17 cellular contexts compared by ENCODE assay signal in the genomic region with DNA sequence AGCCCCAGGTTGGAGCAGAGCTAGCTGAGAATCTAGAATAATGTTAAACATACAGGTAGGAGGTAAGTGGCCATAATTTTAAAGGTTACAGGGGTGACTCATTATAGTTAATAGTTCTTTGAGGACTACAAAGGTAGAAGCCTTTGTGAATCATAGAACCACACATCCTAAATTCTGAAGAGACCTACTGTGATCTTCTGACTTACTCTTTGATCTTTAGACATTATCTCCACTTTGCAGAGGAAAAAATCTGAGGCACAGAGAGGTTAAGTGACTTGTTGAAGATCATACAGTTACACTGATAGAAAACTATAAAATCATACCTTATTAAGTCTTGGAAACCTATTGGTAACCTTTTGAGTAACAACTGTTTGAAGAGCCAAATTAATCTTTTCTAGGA.
DNase-seq lines count a peak whose midpoint lies in the region; ATAC-seq and TF ChIP-seq lines count a peak whose summit lies in the region.
"Had no signal": no experiment of that assay in that cellular context is flagged by ENCODE, and none has a peak within 500 bp of the region (broad histone marks: within the 10 kb centered on the region; RNA-seq: fewer than 3 reads in every experiment).

No MANE protein-coding gene starts in this region.

- H3K27ac Mint-ChIP-seq in natural killer cell treated with Interleukin-12 subunit alpha and Interleukin-12 subunit beta and Interleukin-15 and Interleukin-18, amount 100 ng/mL, for 72 hours: no peak overlapping the region
- H3K27ac Mint-ChIP-seq: CD4-positive, alpha-beta T cell had no signal

- H3K36me3 ChIP-seq in HCT116 (ENCODE audit: control insufficient read depth in 1 of 2, insufficient read depth in 2 of 2, low read length in 2 of 2) (no peaks in the 10 kb centered on the region), SU-DHL-6 (ENCODE audit: low read length) (no peaks in the 10 kb centered on the region; the same call in 1 of the 2 replicates)

- peak overlapping the region; percentile 47 for H2AFZ ChIP-seq in HCT116 (ENCODE audit: low read depth, low read length, poor library complexity, severe bottlenecking)
- peak overlapping the region; percentile 70 for H2AFZ ChIP-seq in SU-DHL-6 (ENCODE audit: low read depth, low read length, severe bottlenecking)

- POLR2A ChIA-PET in HCT116 (lab: Charles Lee): no interaction called here

- H3K79me2 ChIP-seq in HCT116 (ENCODE audit: insufficient read depth, low read length) (no peaks in the 10 kb centered on the region), SU-DHL-6 (ENCODE audit: insufficient read depth, low read length) (no peaks in the 10 kb centered on the region)

- H4K20me1 ChIP-seq in HCT116 (ENCODE audit: insufficient read depth) (no peaks in the 10 kb centered on the region), SU-DHL-6 (ENCODE audit: low read depth, low read length) (no peaks in the 10 kb centered on the region)

- H3K4me1 ChIP-seq in HCT116 (ENCODE audit: control insufficient read depth in 1 of 2, insufficient read depth in 2 of 2, low read length in 2 of 2): peaks cover 12 to 51% of the 10 kb centered on the region in 2 experiments
- H3K4me1 ChIP-seq: A549, Caco-2 had no signal

- peak; percentile 16 for DNase-seq in DMS53 (lab: John Stamatoyannopoulos, UW)
- DNase-seq in DMS53 treated with DMSO at 0.1 percent for 48 hours (lab: John Stamatoyannopoulos, UW; ENCODE audit: unreplicated experiment): no peak
- DNase-seq in HCT116 (ENCODE audit: low read depth, low spot score): peak; percentile 86
- DNase-seq in NCI-H748 (lab: John Stamatoyannopoulos, UW; ENCODE audit: unreplicated experiment): peak; percentile 66
- DNase-seq in natural killer cell treated with Interleukin-12 subunit alpha and Interleukin-12 subunit beta and Interleukin-15 and Interleukin-18, amount 100 ng/mL, for 72 hours (ENCODE audit: low spot score): no peak
- DNase-seq: AML-193; Caco-2; CD4-positive, alpha-beta T cell; GF-D8; GOT3; H7 had no signal

- no peaks in the 10 kb centered on the region for H3K36me3 Mint-ChIP-seq in natural killer cell treated with Interleukin-12 subunit alpha and Interleukin-12 subunit beta and Interleukin-15 and Interleukin-18, amount 100 ng/mL, for 72 hours

- no peaks in the 10 kb centered on the region for H3K9me3 ChIP-seq in HCT116 (ENCODE audit: control insufficient read depth in 1 of 2, insufficient read depth in 1 of 2, low read depth in 1 of 2, low read length in 2 of 2)
- no peaks in the 10 kb centered on the region for H3K9me3 ChIP-seq in SU-DHL-6 (ENCODE audit: insufficient read depth, low read length)
- H3K9me3 ChIP-seq: A549, Caco-2 had no signal

- H3F3A ChIP-seq in SU-DHL-6 (ENCODE audit: insufficient read depth): no peaks in the 10 kb centered on the region

- RAD21 ChIA-PET in HCT116 (lab: Charles Lee; ENCODE audit: low non-redundant PET in 1 of 2, low total read pairs in 2 of 2, uncharacterized antibody in 2 of 2, unreplicated experiment in 2 of 2): no interaction called here

- no peaks in the 10 kb centered on the region for H3K4me1 Mint-ChIP-seq in natural killer cell treated with Interleukin-12 subunit alpha and Interleukin-12 subunit beta and Interleukin-15 and Interleukin-18, amount 100 ng/mL, for 72 hours (ENCODE audit: low read depth in 2 of 2)

- H3K9me3 Mint-ChIP-seq in natural killer cell treated with Interleukin-12 subunit alpha and Interleukin-12 subunit beta and Interleukin-15 and Interleukin-18, amount 100 ng/mL, for 72 hours: peaks cover 7% of the 10 kb centered on the region

- TF ChIP-seq CTCF in HCT116 (IDR thresholded peaks at IDR 0.05 in 2 of 3, conservative IDR thresholded peaks at IDR 0.05 in 1 of 3; ENCODE audit: borderline replicate concordance in 1 of 3, insufficient read depth in 1 of 3, low read depth in 2 of 3, low read length in 2 of 3) (no peak), SU-DHL-6 (IDR thresholded peaks at IDR 0.05; ENCODE audit: insufficient read depth, low read length, poor library complexity, severe bottlenecking) (no peak)

- H3K27ac ChIP-seq in HCT116 (ENCODE audit: low read depth, low read length) (peak overlapping the region; percentile 75), SU-DHL-6 (ENCODE audit: low read depth, low read length) (peak overlapping the region; percentile 73)
- H3K27ac ChIP-seq: 22Rv1, A549, C4-2B had no signal

- no peaks in the 10 kb centered on the region for H3K27me3 Mint-ChIP-seq in natural killer cell treated with Interleukin-12 subunit alpha and Interleukin-12 subunit beta and Interleukin-15 and Interleukin-18, amount 100 ng/mL, for 72 hours
- H3K27me3 Mint-ChIP-seq: CD4-positive, alpha-beta T cell had no signal

- no peak overlapping the region for H3K9ac ChIP-seq in HCT116 (ENCODE audit: low read length)
- no peak overlapping the region for H3K9ac ChIP-seq in SU-DHL-6 (ENCODE audit: low read length)

- peak overlapping the region; percentile 54 for H3K4me2 ChIP-seq in HCT116 (ENCODE audit: low read length)
- no peak overlapping the region for H3K4me2 ChIP-seq in SU-DHL-6 (ENCODE audit: low read depth, low read length, poor library complexity, severe bottlenecking)
- H3K4me2 ChIP-seq: A549 had no signal

- H3K4me3 ChIP-seq in HCT116 (replicated peaks in 1 of 2; ENCODE audit: low read depth in 1 of 2, low read length in 2 of 2) (peak overlapping the region in 1 of 2 experiments; percentile 13; a peak in 1 of 4 replicates), SU-DHL-6 (ENCODE audit: insufficient read depth, low read length, poor library complexity, severe bottlenecking) (no peak overlapping the region)
- H3K4me3 ChIP-seq: A549 had no signal

- TF ChIP-seq POLR2A in HCT116 (IDR thresholded peaks at IDR 0.05; ENCODE audit: borderline replicate concordance, extremely low read depth, insufficient read depth, insufficient read length): no peak

- no TSS peak for BruUV-seq in HCT116 (replicated peaks; lab: Mats Ljungman, UMichigan)

- intact Hi-C loops in HCT116 (cut with micrococcal nuclease): no loop called here

- no peak overlapping the region for H3K4me3 Mint-ChIP-seq in natural killer cell treated with Interleukin-12 subunit alpha and Interleukin-12 subunit beta and Interleukin-15 and Interleukin-18, amount 100 ng/mL, for 72 hours
- H3K4me3 Mint-ChIP-seq: CD4-positive, alpha-beta T cell had no signal

- no peaks in the 10 kb centered on the region for H3K9me2 ChIP-seq in HCT116 (ENCODE audit: insufficient read depth)
- no peaks in the 10 kb centered on the region for H3K9me2 ChIP-seq in SU-DHL-6 (replicated peaks; ENCODE audit: insufficient read depth, low read length)

- ATAC-seq in HCT116 (peak; percentile 82), GM21367 (IDR thresholded peaks at IDR 0.05; ENCODE audit: unreplicated experiment) (no peak), HG02973 (IDR thresholded peaks at IDR 0.05; ENCODE audit: unreplicated experiment) (no peak)
- ATAC-seq in natural killer cell treated with Interleukin-12 subunit alpha and Interleukin-12 subunit beta and Interleukin-15 and Interleukin-18, amount 100 ng/mL, for 72 hours: no peak
- ATAC-seq: A549 had no signal

- peak; percentile 14; the same call in 1 of the 2 replicates for TF ChIP-seq RAD21 in HCT116 (IDR thresholded peaks at IDR 0.05; ENCODE audit: low read depth)

- H3K27me3 ChIP-seq in HCT116 (ENCODE audit: insufficient read depth, low read length) (no peaks in the 10 kb centered on the region), SU-DHL-6 (ENCODE audit: low read length) (no peaks in the 10 kb centered on the region)

- CTCF ChIA-PET in HCT116 (lab: Charles Lee): no interaction called here

TF ChIP-seq in HCT116, 20 proteins besides CTCF, POLR2A, EP300 and RAD21 (continues in another document):
- TF ChIP-seq POLR2AphosphoS5 (IDR thresholded peaks at IDR 0.05; ENCODE audit: low read depth, low read length): peak; percentile 44; the same call in 1 of the 2 replicates
- no peak for TF ChIP-seq ELF1 (IDR thresholded peaks at IDR 0.05; ENCODE audit: borderline replicate concordance, low read depth)
- peak; percentile 82 for TF ChIP-seq CEBPB (IDR thresholded peaks at IDR 0.05; ENCODE audit: low read depth)
- peak; percentile 96 for TF ChIP-seq FOSL1 (IDR thresholded peaks at IDR 0.05; ENCODE audit: low read depth)
- TF ChIP-seq TCF7L2 (IDR thresholded peaks at IDR 0.05; ENCODE audit: borderline replicate concordance, extremely low read depth, insufficient read depth, insufficient read length): peak; percentile 98
- peak; percentile 34; the same call in 1 of the 2 replicates for TF ChIP-seq CBX3 (IDR thresholded peaks at IDR 0.05; ENCODE audit: low read depth)
- TF ChIP-seq EZH2 (IDR thresholded peaks at IDR 0.05): no peak
- peak; percentile 98 for TF ChIP-seq JUND (IDR thresholded peaks at IDR 0.05)
- TF ChIP-seq EGR1 (IDR thresholded peaks at IDR 0.05; ENCODE audit: low read depth): peak; percentile 23; the same call in 1 of the 2 replicates
- TF ChIP-seq SP1 (IDR thresholded peaks at IDR 0.05; ENCODE audit: low read depth): peak; percentile 92
- TF ChIP-seq, protein P1, sequence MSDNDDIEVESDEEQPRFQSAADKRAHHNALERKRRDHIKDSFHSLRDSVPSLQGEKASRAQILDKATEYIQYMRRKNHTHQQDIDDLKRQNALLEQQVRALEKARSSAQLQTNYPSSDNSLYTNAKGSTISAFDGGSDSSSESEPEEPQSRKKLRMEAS (IDR thresholded peaks at IDR 0.05): peak; percentile 43; the same call in 1 of the 2 replicates
- TF ChIP-seq SIN3A (IDR thresholded peaks at IDR 0.05; ENCODE audit: low read depth): peak; percentile 74; the same call in 1 of the 2 replicates
- peak; percentile 78 for TF ChIP-seq SRF (IDR thresholded peaks at IDR 0.05; ENCODE audit: low read depth)

Comparison
In these comparisons a context has a peak if more than half of its experiments do, and no peak if none do; other contexts are left out.
1. DNase-seq: peak in DMS53 (single experiment), HCT116 (single experiment) and NCI-H748 (single experiment); none in DMS53 treated with DMSO at 0.1 percent for 48 hours (single experiment) and natural killer cell treated with Interleukin-12 subunit alpha and Interleukin-12 subunit beta and Interleukin-15 and Interleukin-18, amount 100 ng/mL, for 72 hours (single experiment).